In genomic region chr12:124995200-124995961, GRCh38 we compare ENCODE assay signal across 1 cellular context.
TF ChIP-seq lines count a peak whose summit lies in the region.

No MANE protein-coding gene starts in this region.

TF ChIP-seq in HEK293, 187 proteins besides CTCF, POLR2A, EP300 and RAD21 (continued from another document):
- TF ChIP-seq, protein P1, sequence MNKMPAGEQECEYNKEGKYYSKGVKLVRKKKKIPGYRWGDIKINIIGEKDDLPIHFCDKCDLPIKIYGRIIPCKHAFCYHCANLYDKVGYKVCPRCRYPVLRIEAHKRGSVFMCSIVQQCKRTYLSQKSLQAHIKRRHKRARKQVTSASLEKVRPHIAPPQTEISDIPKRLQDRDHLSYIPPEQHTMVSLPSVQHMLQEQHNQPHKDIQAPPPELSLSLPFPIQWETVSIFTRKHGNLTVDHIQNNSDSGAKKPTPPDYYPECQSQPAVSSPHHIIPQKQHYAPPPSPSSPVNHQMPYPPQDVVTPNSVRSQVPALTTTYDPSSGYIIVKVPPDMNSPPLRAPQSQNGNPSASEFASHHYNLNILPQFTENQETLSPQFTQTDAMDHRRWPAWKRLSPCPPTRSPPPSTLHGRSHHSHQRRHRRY (tag by site-specific recombination; IDR thresholded peaks at IDR 0.05), result no peak
- TF ChIP-seq ZNF184 (tag by site-specific recombination; IDR thresholded peaks at IDR 0.05) (no peak), ZNF174 (tag by site-specific recombination; IDR thresholded peaks at IDR 0.05) (no peak), ZNF624 (tag by site-specific recombination; IDR thresholded peaks at IDR 0.05) (no peak), ZBTB7A (tag by site-specific recombination; IDR thresholded peaks at IDR 0.05; ENCODE audit: low read depth) (no peak), ZBTB48 (tag by site-specific recombination; IDR thresholded peaks at IDR 0.05) (no peak), ZNF140 (tag by site-specific recombination; IDR thresholded peaks at IDR 0.05) (no peak)
- TF ChIP-seq, protein P2, sequence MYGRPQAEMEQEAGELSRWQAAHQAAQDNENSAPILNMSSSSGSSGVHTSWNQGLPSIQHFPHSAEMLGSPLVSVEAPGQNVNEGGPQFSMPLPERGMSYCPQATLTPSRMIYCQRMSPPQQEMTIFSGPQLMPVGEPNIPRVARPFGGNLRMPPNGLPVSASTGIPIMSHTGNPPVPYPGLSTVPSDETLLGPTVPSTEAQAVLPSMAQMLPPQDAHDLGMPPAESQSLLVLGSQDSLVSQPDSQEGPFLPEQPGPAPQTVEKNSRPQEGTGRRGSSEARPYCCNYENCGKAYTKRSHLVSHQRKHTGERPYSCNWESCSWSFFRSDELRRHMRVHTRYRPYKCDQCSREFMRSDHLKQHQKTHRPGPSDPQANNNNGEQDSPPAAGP (tag by site-specific recombination; IDR thresholded peaks at IDR 0.05), result no peak
- TF ChIP-seq, protein P3, sequence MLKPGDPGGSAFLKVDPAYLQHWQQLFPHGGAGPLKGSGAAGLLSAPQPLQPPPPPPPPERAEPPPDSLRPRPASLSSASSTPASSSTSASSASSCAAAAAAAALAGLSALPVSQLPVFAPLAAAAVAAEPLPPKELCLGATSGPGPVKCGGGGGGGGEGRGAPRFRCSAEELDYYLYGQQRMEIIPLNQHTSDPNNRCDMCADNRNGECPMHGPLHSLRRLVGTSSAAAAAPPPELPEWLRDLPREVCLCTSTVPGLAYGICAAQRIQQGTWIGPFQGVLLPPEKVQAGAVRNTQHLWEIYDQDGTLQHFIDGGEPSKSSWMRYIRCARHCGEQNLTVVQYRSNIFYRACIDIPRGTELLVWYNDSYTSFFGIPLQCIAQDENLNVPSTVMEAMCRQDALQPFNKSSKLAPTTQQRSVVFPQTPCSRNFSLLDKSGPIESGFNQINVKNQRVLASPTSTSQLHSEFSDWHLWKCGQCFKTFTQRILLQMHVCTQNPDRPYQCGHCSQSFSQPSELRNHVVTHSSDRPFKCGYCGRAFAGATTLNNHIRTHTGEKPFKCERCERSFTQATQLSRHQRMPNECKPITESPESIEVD (tag by site-specific recombination; IDR thresholded peaks at IDR 0.05), result no peak
